ENCODE assay signal across 15 cellular contexts in genomic region chr21:28615276-28615675, GRCh38.
DNase-seq lines count a peak whose midpoint lies in the region; ATAC-seq, FAIRE-seq and TF ChIP-seq lines count a peak whose summit lies in the region.
"Had no signal": no experiment of that assay in that cellular context is flagged by ENCODE, and none has a peak within 500 bp of the region (broad histone marks: within the 10 kb centered on the region; RNA-seq: fewer than 3 reads in every experiment).

No MANE protein-coding gene starts in this region.

- no peaks in the 10 kb centered on the region for H3K9me3 Mint-ChIP-seq in natural killer cell treated with Interleukin-12 subunit alpha and Interleukin-12 subunit beta and Interleukin-15 and Interleukin-18, amount 100 ng/mL, for 72 hours
- H3K9me3 Mint-ChIP-seq: activated T-helper 17 cell treated with anti-CD3 and anti-CD28 coated beads, Interleukin-2, amount 50 U/mL, for 72 hours; stimulated activated naive B cell treated with anti-CD40 and anti-IgM and Interleukin-4, amounts not matched to agents 10 μg/mL and 1 μg/mL and 100 μg/mL, for 72 hours had no signal

- no peak for DNase-seq in H54 (ENCODE audit: insufficient read length, low spot score)
- DNase-seq in amniotic stem cell (lab: John Stamatoyannopoulos, UW), result peak; percentile 23
- DNase-seq in iris pigment epithelial cell (ENCODE audit: low read depth), result peak; percentile 75
- no peak for DNase-seq in putamen (ENCODE audit: low spot score)
- DNase-seq in activated gamma-delta T cell treated with Interleukin-2 at 50 U/mL for 16 hours, result no peak
- no peak for DNase-seq in natural killer cell treated with Interleukin-12 subunit alpha and Interleukin-12 subunit beta and Interleukin-15 and Interleukin-18, amount 100 ng/mL, for 72 hours (ENCODE audit: low spot score)
- DNase-seq: activated CD4-positive, alpha-beta T cell treated with anti-CD3 and anti-CD28 coated beads, Interleukin-2, amount 50 U/mL, for 48 hours; CD4-positive, alpha-beta T cell; Kasumi-1; NCI-H146; NCI-H446; stimulated activated naive B cell treated with anti-CD40 and anti-IgM and Interleukin-4, amounts not matched to agents 10 μg/mL and 1 μg/mL and 100 μg/mL, for 72 hours had no signal

- no peak overlapping the region for H3K27ac Mint-ChIP-seq in natural killer cell treated with Interleukin-12 subunit alpha and Interleukin-12 subunit beta and Interleukin-15 and Interleukin-18, amount 100 ng/mL, for 72 hours
- H3K27ac Mint-ChIP-seq: activated T-helper 17 cell treated with anti-CD3 and anti-CD28 coated beads, Interleukin-2, amount 50 U/mL, for 72 hours; CD4-positive, alpha-beta T cell; stimulated activated naive B cell treated with anti-CD40 and anti-IgM and Interleukin-4, amounts not matched to agents 10 μg/mL and 1 μg/mL and 100 μg/mL, for 72 hours had no signal

- no peak for ATAC-seq in HG02678 (IDR thresholded peaks at IDR 0.05; ENCODE audit: unreplicated experiment)
- no peak for ATAC-seq in natural killer cell treated with Interleukin-12 subunit alpha and Interleukin-12 subunit beta and Interleukin-15 and Interleukin-18, amount 100 ng/mL, for 72 hours
- ATAC-seq: activated T-helper 17 cell treated with anti-CD3 and anti-CD28 coated beads, Interleukin-2, amount 50 U/mL, for 72 hours; stimulated activated naive B cell treated with anti-CD40 and anti-IgM and Interleukin-4, amounts not matched to agents 10 μg/mL and 1 μg/mL and 100 μg/mL, for 72 hours had no signal

- H3K4me3 Mint-ChIP-seq in natural killer cell treated with Interleukin-12 subunit alpha and Interleukin-12 subunit beta and Interleukin-15 and Interleukin-18, amount 100 ng/mL, for 72 hours, result no peak overlapping the region
- H3K4me3 Mint-ChIP-seq: activated T-helper 17 cell treated with anti-CD3 and anti-CD28 coated beads, Interleukin-2, amount 50 U/mL, for 72 hours; CD4-positive, alpha-beta T cell; stimulated activated naive B cell treated with anti-CD40 and anti-IgM and Interleukin-4, amounts not matched to agents 10 μg/mL and 1 μg/mL and 100 μg/mL, for 72 hours had no signal

- H3K36me3 Mint-ChIP-seq in natural killer cell treated with Interleukin-12 subunit alpha and Interleukin-12 subunit beta and Interleukin-15 and Interleukin-18, amount 100 ng/mL, for 72 hours, result peaks cover 5% of the 10 kb centered on the region
- H3K36me3 Mint-ChIP-seq: stimulated activated naive B cell treated with anti-CD40 and anti-IgM and Interleukin-4, amounts not matched to agents 10 μg/mL and 1 μg/mL and 100 μg/mL, for 72 hours had no signal

- H3K27me3 Mint-ChIP-seq in natural killer cell treated with Interleukin-12 subunit alpha and Interleukin-12 subunit beta and Interleukin-15 and Interleukin-18, amount 100 ng/mL, for 72 hours, result no peaks in the 10 kb centered on the region
- H3K27me3 Mint-ChIP-seq: activated T-helper 17 cell treated with anti-CD3 and anti-CD28 coated beads, Interleukin-2, amount 50 U/mL, for 72 hours; CD4-positive, alpha-beta T cell; stimulated activated naive B cell treated with anti-CD40 and anti-IgM and Interleukin-4, amounts not matched to agents 10 μg/mL and 1 μg/mL and 100 μg/mL, for 72 hours had no signal

- peak; percentile 78 for FAIRE-seq in H54 (lab: Jason Lieb, UNC)
- FAIRE-seq: TTC549 had no signal

- TF ChIP-seq POLR2A in H54 (IDR thresholded peaks at IDR 0.05; ENCODE audit: low read depth, low read length), result no peak

- peaks cover 9 to 21% of the 10 kb centered on the region in 2 donors for H3K4me1 Mint-ChIP-seq in natural killer cell treated with Interleukin-12 subunit alpha and Interleukin-12 subunit beta and Interleukin-15 and Interleukin-18, amount 100 ng/mL, for 72 hours (ENCODE audit: low read depth in 2 of 2)
- H3K4me1 Mint-ChIP-seq: activated T-helper 17 cell treated with anti-CD3 and anti-CD28 coated beads, Interleukin-2, amount 50 U/mL, for 72 hours; stimulated activated naive B cell treated with anti-CD40 and anti-IgM and Interleukin-4, amounts not matched to agents 10 μg/mL and 1 μg/mL and 100 μg/mL, for 72 hours had no signal

Comparison
In these comparisons a context has a peak if more than half of its experiments do, and no peak if none do; other contexts are left out.
1. DNase-seq: peak in amniotic stem cell (single experiment) and iris pigment epithelial cell (single experiment); none in H54 (single experiment), putamen (single experiment), activated gamma-delta T cell treated with Interleukin-2 at 50 U/mL for 16 hours (single experiment) and natural killer cell treated with Interleukin-12 subunit alpha and Interleukin-12 subunit beta and Interleukin-15 and Interleukin-18, amount 100 ng/mL, for 72 hours (single experiment).